ENCODE assay signal across 8 cellular contexts in the genomic region with DNA sequence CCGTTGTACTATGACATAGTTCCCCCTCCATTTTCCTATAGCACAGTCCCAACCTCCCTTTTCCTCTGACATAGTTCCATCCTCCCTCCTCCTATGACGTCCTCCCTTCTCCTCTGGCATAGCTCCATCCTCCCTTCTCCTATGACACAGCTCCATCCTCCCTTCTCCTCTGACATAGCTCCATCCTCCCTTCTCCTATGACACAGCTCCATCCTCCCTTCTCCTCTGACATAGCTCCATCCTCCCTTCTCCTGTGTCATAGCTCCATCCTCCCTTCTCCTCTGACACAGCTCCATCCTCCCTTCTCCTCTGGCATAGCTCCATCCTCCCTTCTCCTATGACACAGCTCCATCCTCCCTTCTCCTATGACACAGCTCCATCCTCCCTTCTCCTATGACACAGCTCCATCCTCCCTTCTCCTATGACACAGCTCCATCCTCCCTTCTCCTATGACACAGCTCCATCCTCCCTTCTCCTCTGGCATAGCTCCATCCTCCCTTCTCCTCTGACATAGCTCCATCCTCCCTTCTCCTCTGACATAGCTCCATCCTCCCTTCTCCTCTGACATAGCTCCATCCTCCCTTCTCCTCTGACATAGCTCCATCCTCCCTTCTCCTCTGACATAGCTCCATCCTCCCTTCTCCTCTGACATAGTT. TPM values are rescaled to one million over a fixed set of nuclear protein-coding genes. Genes with fewer than 3 reads are reported as not detected.
DNase-seq lines count a peak whose midpoint lies in the region; ATAC-seq, FAIRE-seq and TF ChIP-seq lines count a peak whose summit lies in the region.
"Not testable (repeated sequence)": the region's sequence is repeated elsewhere in the genome, so short reads cannot be mapped to it uniquely, and the experiment has no call there.
"Had no signal": no experiment of that assay in that cellular context is flagged by ENCODE, and none has a peak within 500 bp of the region (broad histone marks: within the 10 kb centered on the region; RNA-seq: fewer than 3 reads in every experiment).

No MANE protein-coding gene starts in this region.

- not testable (repeated sequence) for H3K27ac ChIP-seq in K562 (ENCODE audit: extremely low read depth, low read depth, low read length)

- H3K27me3 Mint-ChIP-seq in Caco-2 (ENCODE audit: insufficient read depth, unreplicated experiment); activated CD4-positive, alpha-beta T cell treated with anti-CD3 and anti-CD28 coated beads, Interleukin-2, amount 10 ng/mL, durations not matched to agents 7 days and 5 days; stimulated activated naive B cell treated with anti-CD40 and anti-IgM and Interleukin-4, amounts not matched to agents 10 μg/mL and 1 μg/mL and 100 μg/mL, for 72 hours: not testable (repeated sequence)

- not testable (repeated sequence) for H3K9ac ChIP-seq in K562 (ENCODE audit: insufficient read depth in 1 of 2, low read depth in 2 of 2, low read length in 2 of 2)

- peak overlapping the region; percentile 49 for H3K27ac Mint-ChIP-seq in Caco-2 (ENCODE audit: unreplicated experiment)
- H3K27ac Mint-ChIP-seq in activated CD4-positive, alpha-beta T cell treated with anti-CD3 and anti-CD28 coated beads, Interleukin-2, amount 10 ng/mL, durations not matched to agents 7 days and 5 days: peak overlapping the region; percentile 9
- peak overlapping the region; percentile 7 for H3K27ac Mint-ChIP-seq in stimulated activated naive B cell treated with anti-CD40 and anti-IgM and Interleukin-4, amounts not matched to agents 10 μg/mL and 1 μg/mL and 100 μg/mL, for 72 hours

- TF ChIP-seq RAD21 in K562 (CRISPR knock-in tag; conservative IDR thresholded peaks at IDR 0.05 in 1 of 2, IDR thresholded peaks at IDR 0.05 in 1 of 2): not testable (repeated sequence)

- not testable (repeated sequence) for H3K4me2 ChIP-seq in K562 (ENCODE audit: insufficient read depth, low read length)

- not testable (repeated sequence) for TF ChIP-seq EP300 in K562 (IDR thresholded peaks at IDR 0.05; ENCODE audit: low read length)

- H3K4me1 Mint-ChIP-seq in Caco-2 (ENCODE audit: low read depth, unreplicated experiment): not testable (repeated sequence)
- peaks cover 40% of the 10 kb centered on the region for H3K4me1 Mint-ChIP-seq in activated CD4-positive, alpha-beta T cell treated with anti-CD3 and anti-CD28 coated beads, Interleukin-2, amount 10 ng/mL, durations not matched to agents 7 days and 5 days
- peaks cover 7 to 22% of the 10 kb centered on the region in 2 donors for H3K4me1 Mint-ChIP-seq in stimulated activated naive B cell treated with anti-CD40 and anti-IgM and Interleukin-4, amounts not matched to agents 10 μg/mL and 1 μg/mL and 100 μg/mL, for 72 hours

- H3K4me1 ChIP-seq in Caco-2; K562 (replicated peaks in 1 of 2; ENCODE audit: control insufficient read depth in 2 of 2, insufficient read depth in 2 of 2, low read length in 2 of 2): not testable (repeated sequence)

- not testable (repeated sequence) for H3K9me1 ChIP-seq in K562 (ENCODE audit: control insufficient read depth, insufficient read depth, low read length)

- CTCF ChIA-PET in Caco-2 (lab: Charles Lee): interaction anchor here (0.6 to 0.7 kb wide), 2 partner anchors 19 to 232 kb away, joined by 3 read pairs; no protein-coding TSS in a partner anchor
- CTCF ChIA-PET in activated CD4-positive, alpha-beta T cell treated with anti-CD3 and anti-CD28 coated beads, Interleukin-2, amount 10 ng/mL, durations not matched to agents 7 days and 5 days (lab: Charles Lee): interaction anchor here (0.8 to 1.2 kb wide), 6 partner anchors 11 to 186 kb away, joined by 3 to 6 read pairs (median 4); partner anchors contain the start of genes LIME1 and PTK6
- CTCF ChIA-PET in K562 (lab: Yijun Ruan, JAX; ENCODE audit: low intra/inter-chr PET ratio): not testable (repeated sequence)

- peaks cover 37% of the 10 kb centered on the region for H3K9me3 ChIP-seq in Caco-2
- peaks cover 10% of the 10 kb centered on the region; the same call in 1 of the 2 replicates for H3K9me3 ChIP-seq in K562 (replicated peaks; ENCODE audit: control insufficient read depth, insufficient read depth, low read depth, low read length)

- DNase-seq in Caco-2; activated CD4-positive, alpha-beta T cell treated with anti-CD3 and anti-CD28 coated beads, Interleukin-2, amount 10 ng/mL, durations not matched to agents 7 days and 5 days; K562 (ENCODE audit: extremely low read depth in 1 of 4, low spot score in 3 of 4); stimulated activated naive B cell treated with anti-CD40 and anti-IgM and Interleukin-4, amounts not matched to agents 10 μg/mL and 1 μg/mL and 100 μg/mL, for 72 hours: not testable (repeated sequence)
- DNase-seq in NCI-H226 (peak; percentile 28), fibroblast of pulmonary artery (ENCODE audit: low read depth) (peak; percentile 16)

- in situ Hi-C loops in K562 (cut with MboI): not testable (repeated sequence)

- not testable (repeated sequence) for FAIRE-seq in K562 (lab: Jason Lieb, UNC)

- peaks cover 100% of the 10 kb centered on the region for H3K36me3 Mint-ChIP-seq in Caco-2 (ENCODE audit: insufficient read depth, unreplicated experiment)
- peaks cover 76% of the 10 kb centered on the region for H3K36me3 Mint-ChIP-seq in activated CD4-positive, alpha-beta T cell treated with anti-CD3 and anti-CD28 coated beads, Interleukin-2, amount 10 ng/mL, durations not matched to agents 7 days and 5 days (ENCODE audit: low read depth)
- peaks cover 57 to 64% of the 10 kb centered on the region in 2 donors for H3K36me3 Mint-ChIP-seq in stimulated activated naive B cell treated with anti-CD40 and anti-IgM and Interleukin-4, amounts not matched to agents 10 μg/mL and 1 μg/mL and 100 μg/mL, for 72 hours

- H3K4me3 Mint-ChIP-seq in Caco-2 (ENCODE audit: unreplicated experiment); activated CD4-positive, alpha-beta T cell treated with anti-CD3 and anti-CD28 coated beads, Interleukin-2, amount 10 ng/mL, durations not matched to agents 7 days and 5 days; stimulated activated naive B cell treated with anti-CD40 and anti-IgM and Interleukin-4, amounts not matched to agents 10 μg/mL and 1 μg/mL and 100 μg/mL, for 72 hours: not testable (repeated sequence)

- BruUV-seq in Caco-2 (replicated peaks; lab: Mats Ljungman, UMichigan); K562 (replicated peaks; lab: Mats Ljungman, UMichigan): not testable (repeated sequence)

- intact Hi-C loops in Caco-2 (cut with micrococcal nuclease; ENCODE audit: unreplicated experiment); K562 (cut with micrococcal nuclease): not testable (repeated sequence)

- peaks cover 33% of the 10 kb centered on the region for H3K9me3 Mint-ChIP-seq in Caco-2 (ENCODE audit: unreplicated experiment)
- H3K9me3 Mint-ChIP-seq in activated CD4-positive, alpha-beta T cell treated with anti-CD3 and anti-CD28 coated beads, Interleukin-2, amount 10 ng/mL, durations not matched to agents 7 days and 5 days: peaks cover 16% of the 10 kb centered on the region
- H3K9me3 Mint-ChIP-seq in stimulated activated naive B cell treated with anti-CD40 and anti-IgM and Interleukin-4, amounts not matched to agents 10 μg/mL and 1 μg/mL and 100 μg/mL, for 72 hours: peaks cover 3 to 11% of the 10 kb centered on the region in 2 donors

- H3K79me2 ChIP-seq in K562 (ENCODE audit: control insufficient read depth, insufficient read depth, low read length): peaks cover 26% of the 10 kb centered on the region

- H3K36me3 ChIP-seq in Caco-2 (ENCODE audit: control insufficient read depth, insufficient read depth, low read length): not testable (repeated sequence)
- H3K36me3 ChIP-seq in K562 (ENCODE audit: control insufficient read depth, insufficient read depth, low read length): peaks cover 36% of the 10 kb centered on the region

- POLR2A ChIA-PET in Caco-2 (lab: Charles Lee) (interaction anchor here (0.6 to 1.4 kb wide), 2 partner anchors 15 to 142 kb away, joined by 3 read pairs; partner anchors contain the start of genes ARFRP1, TPD52L2 and ZGPAT), K562 (lab: Yijun Ruan, JAX) (interaction anchor here (0.7 to 1.4 kb wide), 3 partner anchors 15 to 787 kb away, joined by 3 to 5 read pairs (median 5); partner anchors contain the start of genes ARFRP1 and ZGPAT)
- POLR2A ChIA-PET in activated CD4-positive, alpha-beta T cell treated with anti-CD3 and anti-CD28 coated beads, Interleukin-2, amount 10 ng/mL, durations not matched to agents 7 days and 5 days (lab: Charles Lee): interaction anchor here (0.6 kb wide), 1 partner anchor 15 kb away, joined by 3 read pairs; the partner anchor contains the start of genes ARFRP1 and ZGPAT

- 89% methylated on average over 2 of the region's 2 CpGs for WGBS in K562 (ENCODE audit: insufficient coverage, low coverage, missing lambda C conversion rate)

- not testable (repeated sequence) for ATAC-seq in K562; stimulated activated naive B cell treated with anti-CD40 and anti-IgM and Interleukin-4, amounts not matched to agents 10 μg/mL and 1 μg/mL and 100 μg/mL, for 72 hours (replicated peaks)

- not testable (repeated sequence) for TF ChIP-seq POLR2A in K562 (conservative IDR thresholded peaks at IDR 0.05)

- H2AFZ ChIP-seq in K562 (ENCODE audit: low read depth, low read length): not testable (repeated sequence)

- not testable (repeated sequence) for H3K27me3 ChIP-seq in Caco-2 (replicated peaks; ENCODE audit: control insufficient read depth, insufficient read depth, low read length); K562 (ENCODE audit: control insufficient read depth in 2 of 2, insufficient read depth in 2 of 2, low read length in 2 of 2)

- not testable (repeated sequence) for H3K4me3 ChIP-seq in Caco-2 (ENCODE audit: low read depth, low read length); K562; fibroblast of pulmonary artery (replicated peaks; ENCODE audit: low read depth, low read length)

- TF ChIP-seq CTCF in Caco-2 (IDR thresholded peaks at IDR 0.05; ENCODE audit: insufficient read depth in 1 of 2, low read depth in 1 of 2, low read length in 1 of 2, severe bottlenecking in 1 of 2, unreplicated experiment in 1 of 2); K562 (IDR thresholded peaks at IDR 0.05 in 2 of 3, conservative IDR thresholded peaks at IDR 0.05 in 1 of 3; ENCODE audit: insufficient read depth in 2 of 3, low read depth in 1 of 3, low read length in 3 of 3); fibroblast of pulmonary artery (IDR thresholded peaks at IDR 0.05; ENCODE audit: low read length, missing control alignments): not testable (repeated sequence)

- H4K20me1 ChIP-seq in K562 (replicated peaks; ENCODE audit: control insufficient read depth, insufficient read depth, low read length): not testable (repeated sequence)

RNA-seq across cellular contexts. Expression of gene LIME1, which starts 13.4 kb away (rescaled TPM):
- total RNA-seq in Caco-2 (2022) (18.8 and 23.5 TPM in 2 replicates), K562 (2014; rRNA removed) (9.5 and 12.7 TPM in 2 replicates), K562 (2014; rRNA removed; fragmentation: Illumina TruSeq; extraction: Trizol) (0.11 and 0.32 TPM in 2 replicates), K562 (2015; rRNA removed; fragmentation: Illumina TruSeq; extraction: Trizol) (2.7 and 2.8 TPM in 2 replicates), K562 (2021) (9.3 and 10.2 TPM in 2 replicates)
- 100 to 1,000 TPM; 253 to 302 TPM for total RNA-seq in activated CD4-positive, alpha-beta T cell treated with anti-CD3 and anti-CD28 coated beads, Interleukin-2, amount 10 ng/mL, durations not matched to agents 7 days and 5 days
- 6.7 and 27.9 TPM in 2 replicates for total RNA-seq in K562 (2011; cell fraction: chromatin; rRNA removed; ENCODE audit: low replicate concordance)
- total RNA-seq in K562 (2011; cell fraction: nucleolus; rRNA removed): 29.6 and 36.2 TPM in 2 replicates
- 12.0 and 12.1 TPM in 2 replicates for total RNA-seq in K562 (2011; cell fraction: nucleoplasm; rRNA removed)
- polyA plus RNA-seq in K562 (2011; rRNA removed) (1.5 and 3.9 TPM in 2 replicates), K562 (2014; fragmentation: Illumina TruSeq; extraction: Trizol) (0.83 and 2.3 TPM in 2 replicates), K562 (2014; fragmentation: Nextera tagmentation; extraction: Ambion mirVana) (not detected), K562 (2014; rRNA removed) (17.1 and 20.2 TPM in 2 replicates)
- polyA plus RNA-seq in K562 (2011; cell fraction: cytosol; rRNA removed): 4.5 and 15.8 TPM in 2 replicates
- 37.1 and 90.0 TPM in 2 replicates for polyA plus RNA-seq in K562 (2011; cell fraction: nucleus; rRNA removed)
- polyA plus RNA-seq in K562 (2012): 5.5 and 10.7 TPM in 2 replicates
- 0.06 and 0.25 TPM in 2 replicates for polyA minus RNA-seq in K562 (2011; rRNA and poly(A)+ RNA removed)
- polyA minus RNA-seq in K562 (2011; cell fraction: cytosol; rRNA and poly(A)+ RNA removed): 1.2 and 1.5 TPM in 2 replicates
- polyA minus RNA-seq in K562 (2011; cell fraction: nucleus; rRNA and poly(A)+ RNA removed): 4.7 and 7.7 TPM in 2 replicates

RNA-seq across cellular contexts. Expression of gene ZGPAT, which starts 15.3 kb away (rescaled TPM):
- total RNA-seq in Caco-2 (2022): 69.3 and 74.7 TPM in 2 replicates
- total RNA-seq in activated CD4-positive, alpha-beta T cell treated with anti-CD3 and anti-CD28 coated beads, Interleukin-2, amount 10 ng/mL, durations not matched to agents 7 days and 5 days: 10 to 100 TPM; 37.3 to 43.3 TPM
- total RNA-seq in K562 (2011; cell fraction: chromatin; rRNA removed; ENCODE audit: low replicate concordance): 20.3 and 73.7 TPM in 2 replicates
- total RNA-seq in K562 (2011; cell fraction: nucleolus; rRNA removed): 43.4 and 48.4 TPM in 2 replicates
- total RNA-seq in K562 (2011; cell fraction: nucleoplasm; rRNA removed): 35.6 and 47.3 TPM in 2 replicates
- total RNA-seq in K562 (2014; rRNA removed): 19.4 and 26.6 TPM in 2 replicates
- total RNA-seq in K562 (2014; rRNA removed; fragmentation: Illumina TruSeq; extraction: Trizol): 2.2 and 2.4 TPM in 2 replicates
- 7.9 and 8.4 TPM in 2 replicates for total RNA-seq in K562 (2015; rRNA removed; fragmentation: Illumina TruSeq; extraction: Trizol)
- total RNA-seq in K562 (2021): 22.5 and 25.4 TPM in 2 replicates
- 7.4 and 10.7 TPM in 2 replicates for polyA plus RNA-seq in K562 (2011; rRNA removed)
- 6.2 and 15.4 TPM in 2 replicates for polyA plus RNA-seq in K562 (2011; cell fraction: cytosol; rRNA removed)
- polyA plus RNA-seq in K562 (2011; cell fraction: nucleus; rRNA removed): 40.8 and 67.3 TPM in 2 replicates
- polyA plus RNA-seq in K562 (2012): 14.8 and 18.0 TPM in 2 replicates
- polyA plus RNA-seq in K562 (2014; fragmentation: Illumina TruSeq; extraction: Trizol): 5.6 and 10.9 TPM in 2 replicates
- polyA plus RNA-seq in K562 (2014; fragmentation: Nextera tagmentation; extraction: Ambion mirVana): under 1 TPM; 0.14 to 0.21 TPM
- polyA plus RNA-seq in K562 (2014; rRNA removed): 24.1 and 27.7 TPM in 2 replicates
- 2.7 and 4.6 TPM in 2 replicates for polyA minus RNA-seq in K562 (2011; rRNA and poly(A)+ RNA removed)
- 11.6 and 12.8 TPM in 2 replicates for polyA minus RNA-seq in K562 (2011; cell fraction: cytosol; rRNA and poly(A)+ RNA removed)
- 9.8 and 11.2 TPM in 2 replicates for polyA minus RNA-seq in K562 (2011; cell fraction: nucleus; rRNA and poly(A)+ RNA removed)

RNA-seq across cellular contexts. Expression of gene ARFRP1, which starts 15.3 kb away (rescaled TPM):
- total RNA-seq in Caco-2 (2022) (119 and 126 TPM in 2 replicates), K562 (2014; rRNA removed) (64.3 and 74.1 TPM in 2 replicates), K562 (2014; rRNA removed; fragmentation: Illumina TruSeq; extraction: Trizol) (16.1 and 19.1 TPM in 2 replicates), K562 (2015; rRNA removed; fragmentation: Illumina TruSeq; extraction: Trizol) (37.3 and 37.7 TPM in 2 replicates), K562 (2021) (64.0 and 78.9 TPM in 2 replicates)
- total RNA-seq in activated CD4-positive, alpha-beta T cell treated with anti-CD3 and anti-CD28 coated beads, Interleukin-2, amount 10 ng/mL, durations not matched to agents 7 days and 5 days: 10 to 100 TPM; 52.7 to 64.5 TPM
- 98.6 and 222 TPM in 2 replicates for total RNA-seq in K562 (2011; cell fraction: chromatin; rRNA removed; ENCODE audit: low replicate concordance)
- total RNA-seq in K562 (2011; cell fraction: nucleolus; rRNA removed): 116 and 124 TPM in 2 replicates
- 75.6 and 81.5 TPM in 2 replicates for total RNA-seq in K562 (2011; cell fraction: nucleoplasm; rRNA removed)
- polyA plus RNA-seq in K562 (2011; rRNA removed) (37.5 and 39.5 TPM in 2 replicates), K562 (2014; fragmentation: Illumina TruSeq; extraction: Trizol) (20.0 and 36.3 TPM in 2 replicates), K562 (2014; fragmentation: Nextera tagmentation; extraction: Ambion mirVana) (1 to 10 TPM; 2.2 to 6.0 TPM), K562 (2014; rRNA removed) (66.9 and 70.5 TPM in 2 replicates)
- 52.0 and 57.8 TPM in 2 replicates for polyA plus RNA-seq in K562 (2011; cell fraction: cytosol; rRNA removed)
- 132 and 147 TPM in 2 replicates for polyA plus RNA-seq in K562 (2011; cell fraction: nucleus; rRNA removed)
- 44.1 and 48.2 TPM in 2 replicates for polyA plus RNA-seq in K562 (2012)
- polyA minus RNA-seq in K562 (2011; rRNA and poly(A)+ RNA removed): 18.4 and 33.9 TPM in 2 replicates
- 14.4 and 22.2 TPM in 2 replicates for polyA minus RNA-seq in K562 (2011; cell fraction: cytosol; rRNA and poly(A)+ RNA removed)
- polyA minus RNA-seq in K562 (2011; cell fraction: nucleus; rRNA and poly(A)+ RNA removed): 46.2 and 62.4 TPM in 2 replicates

RNA-seq across cellular contexts. Expression of gene SLC2A4RG, which starts 16.5 kb away (rescaled TPM):
- total RNA-seq in Caco-2 (2022) (211 and 234 TPM in 2 replicates), K562 (2014; rRNA removed) (62.7 and 92.2 TPM in 2 replicates), K562 (2014; rRNA removed; fragmentation: Illumina TruSeq; extraction: Trizol) (8.2 and 8.3 TPM in 2 replicates), K562 (2015; rRNA removed; fragmentation: Illumina TruSeq; extraction: Trizol) (26.5 and 28.3 TPM in 2 replicates), K562 (2021) (97.3 and 104 TPM in 2 replicates)
- 100 to 1,000 TPM; 105 to 129 TPM for total RNA-seq in activated CD4-positive, alpha-beta T cell treated with anti-CD3 and anti-CD28 coated beads, Interleukin-2, amount 10 ng/mL, durations not matched to agents 7 days and 5 days
- 22.0 and 60.9 TPM in 2 replicates for total RNA-seq in K562 (2011; cell fraction: chromatin; rRNA removed; ENCODE audit: low replicate concordance)
- total RNA-seq in K562 (2011; cell fraction: nucleolus; rRNA removed): 104 and 105 TPM in 2 replicates
- total RNA-seq in K562 (2011; cell fraction: nucleoplasm; rRNA removed): 35.7 and 41.6 TPM in 2 replicates
- polyA plus RNA-seq in K562 (2011; rRNA removed) (29.5 and 48.0 TPM in 2 replicates), K562 (2014; fragmentation: Illumina TruSeq; extraction: Trizol) (10.3 and 24.9 TPM in 2 replicates), K562 (2014; fragmentation: Nextera tagmentation; extraction: Ambion mirVana) (1 to 10 TPM in 1 of 2 experiments, under 1 TPM in 1; 0.34 to 1.1 TPM), K562 (2014; rRNA removed) (62.6 and 84.4 TPM in 2 replicates)
- 27.4 and 73.4 TPM in 2 replicates for polyA plus RNA-seq in K562 (2011; cell fraction: cytosol; rRNA removed)
- 238 and 316 TPM in 2 replicates for polyA plus RNA-seq in K562 (2011; cell fraction: nucleus; rRNA removed)
- polyA plus RNA-seq in K562 (2012): 65.5 and 70.1 TPM in 2 replicates
- 1.6 and 4.4 TPM in 2 replicates for polyA minus RNA-seq in K562 (2011; rRNA and poly(A)+ RNA removed)
- 14.8 and 20.6 TPM in 2 replicates for polyA minus RNA-seq in K562 (2011; cell fraction: cytosol; rRNA and poly(A)+ RNA removed)
- polyA minus RNA-seq in K562 (2011; cell fraction: nucleus; rRNA and poly(A)+ RNA removed): 47.3 and 53.0 TPM in 2 replicates

RNA-seq across cellular contexts. Expression of gene TNFRSF6B, which starts 26.6 kb away (rescaled TPM):
- total RNA-seq in Caco-2 (2022) (not detected in 2 replicates), K562 (2014; rRNA removed) (0.32 and 3.8 TPM in 2 replicates), K562 (2014; rRNA removed; fragmentation: Illumina TruSeq; extraction: Trizol) (not detected in 2 replicates), K562 (2015; rRNA removed; fragmentation: Illumina TruSeq; extraction: Trizol) (0.19 TPM in 1 of 2 replicates, not detected in the other), K562 (2021) (not detected in 2 replicates)
- 1 to 10 TPM in 1 of 2 experiments, not detected in 1; 1.0 TPM for total RNA-seq in activated CD4-positive, alpha-beta T cell treated with anti-CD3 and anti-CD28 coated beads, Interleukin-2, amount 10 ng/mL, durations not matched to agents 7 days and 5 days
- total RNA-seq in K562 (2011; cell fraction: chromatin; rRNA removed; ENCODE audit: low replicate concordance): not detected in 2 replicates
- 4.9 and 6.3 TPM in 2 replicates for total RNA-seq in K562 (2011; cell fraction: nucleolus; rRNA removed)
- not detected in 2 replicates for total RNA-seq in K562 (2011; cell fraction: nucleoplasm; rRNA removed)
- polyA plus RNA-seq in K562 (2011; rRNA removed) (0.10 and 0.37 TPM in 2 replicates), K562 (2014; fragmentation: Illumina TruSeq; extraction: Trizol) (not detected in 2 replicates), K562 (2014; fragmentation: Nextera tagmentation; extraction: Ambion mirVana) (not detected), K562 (2014; rRNA removed) (3.2 and 3.5 TPM in 2 replicates)
- polyA plus RNA-seq in K562 (2011; cell fraction: cytosol; rRNA removed): 1.1 and 5.8 TPM in 2 replicates
- 1.4 and 13.8 TPM in 2 replicates for polyA plus RNA-seq in K562 (2011; cell fraction: nucleus; rRNA removed)
- 0.87 and 1.3 TPM in 2 replicates for polyA plus RNA-seq in K562 (2012)
- polyA minus RNA-seq in K562 (2011; rRNA and poly(A)+ RNA removed): not detected in 2 replicates
- not detected in 2 replicates for polyA minus RNA-seq in K562 (2011; cell fraction: cytosol; rRNA and poly(A)+ RNA removed)
- polyA minus RNA-seq in K562 (2011; cell fraction: nucleus; rRNA and poly(A)+ RNA removed): 1.2 TPM in 1 of 2 replicates, not detected in the other
- total RNA-seq: CD4-positive, alpha-beta memory T cell had no signal
- polyA plus RNA-seq: CD14-positive monocyte; CD4-positive, alpha-beta memory T cell had no signal

Comparison
In these comparisons a context has a peak if more than half of its experiments do, and no peak if none do; other contexts are left out.
1. RNA of gene LIME1, which starts 13.4 kb away (total RNA-seq): 253 to 302 TPM in activated CD4-positive, alpha-beta T cell treated with anti-CD3 and anti-CD28 coated beads, Interleukin-2, amount 10 ng/mL, durations not matched to agents 7 days and 5 days; 18.8 to 23.5 TPM in Caco-2 and 0.11 to 36.2 TPM in K562; every median in the first group is over 4 times any median in the second.
2. Peak in every context shown above with its lines, with median percentiles within 50 percentile points of each other: H3K27ac Mint-ChIP-seq.